Comparison of ENCODE assay signal across 8 cellular contexts in the genomic region with DNA sequence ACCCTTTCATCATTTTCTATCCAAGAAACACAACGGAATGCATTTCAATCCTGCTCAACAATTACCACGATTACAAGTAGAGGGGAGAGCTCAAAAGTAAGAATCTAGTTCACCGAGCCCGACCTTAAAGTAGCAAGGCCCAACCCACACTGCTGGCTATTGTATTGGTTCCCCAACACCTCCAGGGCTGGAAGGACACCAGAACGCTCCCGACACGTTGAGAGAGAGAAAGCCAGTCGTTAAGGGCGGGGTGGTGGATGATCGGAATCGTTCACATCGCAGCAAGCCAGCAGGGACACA. TPM values are rescaled to one million over a fixed set of nuclear protein-coding genes. Genes with fewer than 3 reads are reported as not detected.
DNase-seq lines count a peak whose midpoint lies in the region; ATAC-seq, FAIRE-seq and TF ChIP-seq lines count a peak whose summit lies in the region.

No MANE protein-coding gene starts in this region.

- H3K4me2 ChIP-seq in H1 (ENCODE audit: insufficient read depth in 1 of 2, low read depth in 2 of 2, low read length in 2 of 2) = peak overlapping the region; percentile 77 to 90

- CTCF ChIA-PET in H1 (lab: Charles Lee; ENCODE audit: partially characterized antibody) = interaction anchor here (0.7 kb wide), 1 partner anchor 19 kb away, joined by 3 read pairs; no protein-coding TSS in a partner anchor

- H3K4me3 ChIP-seq in GM12864 (ENCODE audit: low read depth, low read length) (peak overlapping the region; percentile 86), NB4 (ENCODE audit: low read depth, low read length) (peak overlapping the region; percentile 98), H1 (ENCODE audit: extremely low read depth in 1 of 4, insufficient read depth in 2 of 4, low read depth in 3 of 4, low read length in 4 of 4) (peak overlapping the region; percentile 90 to 98 (median 92))

- H3K27me3 ChIP-seq in H1 (replicated peaks in 1 of 4; ENCODE audit: control insufficient read depth in 3 of 4, extremely low read depth in 1 of 4, insufficient read depth in 3 of 4, low read length in 3 of 4) = no peaks in the 10 kb centered on the region; a peak in 1 of 7 replicates

- TF ChIP-seq POLR2A in NB4 (IDR thresholded peaks at IDR 0.05; ENCODE audit: extremely low read depth, insufficient read length) = no peak
- no peak; a peak in 2 of 3 replicates for TF ChIP-seq POLR2A in H1 (IDR thresholded peaks at IDR 0.05; ENCODE audit: control extremely low read depth in 1 of 2, low read depth in 2 of 2, low read length in 2 of 2)

- no peak overlapping the region for H2BK20ac ChIP-seq in H1 (ENCODE audit: low read length)

- no peak overlapping the region for H2BK15ac ChIP-seq in H1 (ENCODE audit: low read length)

- H3K56ac ChIP-seq in H1 (replicated peaks; ENCODE audit: insufficient read length, low read depth, low read length) = peak overlapping the region; percentile 56

- POLR2A ChIA-PET in H1 (lab: Charles Lee; ENCODE audit: partially characterized antibody) = interaction anchor here (0.6 to 1.4 kb wide), 10 partner anchors 9 to 414 kb away, joined by 3 to 4 read pairs (median 3); partner anchors contain the start of gene DDB2

- H2AK5ac ChIP-seq in H1 (ENCODE audit: low read depth, low read length) = 0 out of 2 replicates have a peak overlapping the region, but pooled peaks have one; percentile 70

- peaks cover 8% of the 10 kb centered on the region; the same call in 1 of the 2 replicates for H3K79me1 ChIP-seq in H1 (ENCODE audit: low read depth, low read length)

- no peak overlapping the region for H2AFZ ChIP-seq in H1 (ENCODE audit: low read length)

- no peak for TF ChIP-seq EP300 in H1 (IDR thresholded peaks at IDR 0.05; ENCODE audit: borderline replicate concordance in 1 of 2, low read depth in 2 of 2, low read length in 2 of 2)

- H3K79me2 ChIP-seq in H1 (ENCODE audit: control insufficient read depth in 1 of 2, insufficient read depth in 2 of 2, low read length in 2 of 2) = peaks cover 28 to 50% of the 10 kb centered on the region in 2 experiments

- peak overlapping the region; percentile 82 to 95 (median 89) for H3K9ac ChIP-seq in H1 (replicated peaks in 1 of 4; ENCODE audit: extremely low read depth in 1 of 4, low read depth in 3 of 4, low read length in 3 of 4)

- no peak for TF ChIP-seq RAD21 in H1 (IDR thresholded peaks at IDR 0.05 in 1 of 2, conservative IDR thresholded peaks at IDR 0.05 in 1 of 2; ENCODE audit: low read depth in 2 of 2, low read length in 2 of 2)

- no peak for FAIRE-seq in H1 (lab: Jason Lieb, UNC)

- peaks cover 3 to 4% of the 10 kb centered on the region in 2 experiments; a peak in 1 of 4 replicates for H3K9me3 ChIP-seq in H1 (ENCODE audit: insufficient read depth in 2 of 2, low read depth in 1 of 2, low read length in 1 of 2)

- H3K23me2 ChIP-seq in H1 (ENCODE audit: low read depth, low read length) = peaks cover 9% of the 10 kb centered on the region

- 0 out of 2 replicates have a peak overlapping the region, but pooled peaks have one; percentile 73 for H4K8ac ChIP-seq in H1 (ENCODE audit: extremely low read depth, insufficient read depth, low read length)

- peaks cover 0 to 2% (median 0%) of the 10 kb centered on the region in 4 experiments; a peak in 2 of 7 replicates for H3K4me1 ChIP-seq in H1 (replicated peaks in 1 of 4; ENCODE audit: control insufficient read depth in 3 of 4, insufficient read depth in 4 of 4, low read length in 3 of 4)

- no peak overlapping the region for H3K14ac ChIP-seq in H1 (ENCODE audit: insufficient read length)

- no peak overlapping the region for H4K5ac ChIP-seq in H1 (ENCODE audit: insufficient read length, low read depth, low read length)

- no peak overlapping the region for H3K23ac ChIP-seq in H1 (ENCODE audit: insufficient read length)

- H2BK12ac ChIP-seq in H1 (ENCODE audit: low read depth, low read length) = 0 out of 2 replicates have a peak overlapping the region, but pooled peaks have one; percentile 60

- H4K20me1 ChIP-seq in H1 (replicated peaks in 1 of 2; ENCODE audit: control insufficient read depth in 1 of 2, insufficient read depth in 2 of 2, low read length in 2 of 2) = peaks cover 3 to 7% of the 10 kb centered on the region in 2 experiments

- ATAC-seq in omental fat pad (ENCODE audit: low FRiP score) (peak; percentile 2), HG03432 (IDR thresholded peaks at IDR 0.05; ENCODE audit: unreplicated experiment) (no peak), HG02623 (IDR thresholded peaks at IDR 0.05; ENCODE audit: unreplicated experiment) (no peak)

- peak overlapping the region; percentile 62 for H3K18ac ChIP-seq in H1 (ENCODE audit: extremely low read depth, low read length)

- H2BK5ac ChIP-seq in H1 (ENCODE audit: low read depth, low read length) = peak overlapping the region; percentile 91; the same call in 1 of the 2 replicates

- peaks cover 0 to 3% (median 0%) of the 10 kb centered on the region in 4 experiments; a peak in 2 of 8 replicates for H3K36me3 ChIP-seq in H1 (ENCODE audit: control insufficient read depth in 2 of 4, insufficient read depth in 4 of 4, low read length in 3 of 4)

- peak overlapping the region; percentile 93 for H3K4ac ChIP-seq in H1 (replicated peaks; ENCODE audit: insufficient read length, low read depth, low read length)

- no peak for DNase-seq in GM12864 (ENCODE audit: low read depth)
- no peak for DNase-seq in NB4 (ENCODE audit: low read depth)
- no peak for DNase-seq in H1 (ENCODE audit: low read depth in 1 of 2, low spot score in 2 of 2)
- DNase-seq in omental fat pad (ENCODE audit: low spot score) = no peak
- no peak for DNase-seq in HCEC 1CT
- no peak for DNase-seq in HPDE6-E6E7 (ENCODE audit: extremely low spot score)

- peak overlapping the region; percentile 44 for H4K91ac ChIP-seq in H1 (replicated peaks; ENCODE audit: insufficient read length, low read length)

- TF ChIP-seq CTCF in GM12864 (IDR thresholded peaks at IDR 0.05; ENCODE audit: low read depth, low read length, missing control alignments) (no peak), NB4 (IDR thresholded peaks at IDR 0.05; ENCODE audit: low read depth, low read length) (no peak), H1 (IDR thresholded peaks at IDR 0.05; ENCODE audit: control extremely low read depth in 1 of 3, insufficient read depth in 1 of 3, low read depth in 1 of 3, low read length in 3 of 3) (no peak), omental fat pad (IDR thresholded peaks at IDR 0.05) (no peak)

- H2BK120ac ChIP-seq in H1 (replicated peaks; ENCODE audit: low read depth, low read length) = no peak overlapping the region

- 2% methylated on average over 12 of the region's 12 CpGs; no CpG with 5 or more reads in 1 of the 2 experiments for WGBS in H1 (ENCODE audit: extremely low coverage in 1 of 2, insufficient coverage in 1 of 2, insufficient read length in 1 of 2, insufficient replicate concordance in 2 of 2, low coverage in 1 of 2, low lambda C conversion rate in 2 of 2, missing lambda C conversion rate in 1 of 2), 2 experiments

- peak overlapping the region; percentile 75; the same call in 1 of the 2 replicates for H3K27ac ChIP-seq in H1 (ENCODE audit: low read depth, low read length)

TF ChIP-seq in H1, 55 proteins besides CTCF, POLR2A, EP300 and RAD21:
- TF ChIP-seq TAF1 (IDR thresholded peaks at IDR 0.05; ENCODE audit: low read depth, low read length) = no peak
- TF ChIP-seq POLR2AphosphoS5 (IDR thresholded peaks at IDR 0.05; ENCODE audit: low read depth, low read length) = 0 out of 2 replicates have a peak, but pooled peaks have one; percentile 52

RNA-seq across cellular contexts. Expression of gene CKAP5, which starts 0.7 kb away (rescaled TPM):
- 185 and 192 TPM in 2 replicates for total RNA-seq in H1 (2021; fragmentation: NEBNext Ultra II Directional; extraction: Animal tissue kit (Norgen Biotek cat#: 25700))
- 45.2 and 64.8 TPM in 2 replicates for polyA plus RNA-seq in H1 (2011; rRNA removed)
- 74.4 TPM for polyA plus RNA-seq in H1 (2011; cell fraction: cytosol; rRNA removed)
- polyA plus RNA-seq in H1 (2011; cell fraction: nucleus; rRNA removed) = 136 TPM
- polyA plus RNA-seq in H1 (2012, experiment 1 of 2) = 70.6 to 109 TPM (median 85.2 TPM) in 4 replicates
- 4.1 TPM for polyA plus RNA-seq in H1 (2012, experiment 2 of 2)
- polyA plus RNA-seq in H1 (2013, experiment 1 of 2) = 50.9 TPM
- 48.5 TPM for polyA plus RNA-seq in H1 (2013, experiment 2 of 2)
- polyA minus RNA-seq in H1 (2011; rRNA and poly(A)+ RNA removed) = 249 and 293 TPM in 2 replicates
- polyA minus RNA-seq in H1 (2011; cell fraction: cytosol; rRNA and poly(A)+ RNA removed) = 89.2 TPM
- polyA minus RNA-seq in H1 (2011; cell fraction: nucleus; rRNA and poly(A)+ RNA removed) = 168 TPM
- total RNA-seq in omental fat pad = 10 to 100 TPM; 27.2 to 37.0 (median 31.6) TPM
